18 cellular contexts compared by ENCODE assay signal in the genomic region with DNA sequence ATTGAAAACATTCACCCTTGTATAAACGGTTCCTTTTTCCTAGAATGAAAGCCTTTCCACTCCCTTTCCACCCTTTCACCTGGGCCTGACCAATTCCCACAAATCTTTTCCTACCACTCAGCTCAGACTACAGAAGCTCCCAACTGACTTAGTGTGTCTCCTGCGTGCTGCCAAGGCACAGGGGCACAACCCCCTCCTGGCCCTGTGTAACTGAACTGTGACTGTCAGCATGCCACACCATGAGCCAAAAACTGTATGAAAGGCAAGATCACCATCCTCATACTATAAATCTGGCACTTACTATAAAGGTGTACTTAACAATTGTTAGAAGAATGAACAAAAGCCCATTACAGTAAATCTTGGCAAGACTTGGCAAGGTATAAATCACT. TPM values are rescaled to one million over a fixed set of nuclear protein-coding genes. Genes with fewer than 3 reads are reported as not detected.
DNase-seq lines count a peak whose midpoint lies in the region; ATAC-seq, FAIRE-seq and TF ChIP-seq lines count a peak whose summit lies in the region.
"Had no signal": no experiment of that assay in that cellular context is flagged by ENCODE, and none has a peak within 500 bp of the region (broad histone marks: within the 10 kb centered on the region; RNA-seq: fewer than 3 reads in every experiment).

No MANE protein-coding gene starts in this region.

- H3K9ac ChIP-seq in endothelial cell of umbilical vein (replicated peaks; ENCODE audit: extremely low read depth, insufficient read depth, low read length) (no peak overlapping the region), parathyroid adenoma (no peak overlapping the region)

- no peaks in the 10 kb centered on the region for H3K9me3 Mint-ChIP-seq in activated CD4-positive, alpha-beta T cell treated with anti-CD3 and anti-CD28 coated beads, Interleukin-2, amount 10 ng/mL, durations not matched to agents 24 days and 14 days
- H3K9me3 Mint-ChIP-seq: CD8-positive, alpha-beta memory T cell; IgD-negative memory B cell had no signal

- peaks cover 14% of the 10 kb centered on the region for H3K79me2 ChIP-seq in endothelial cell of umbilical vein (ENCODE audit: control insufficient read depth, insufficient read depth, low read length)
- H3K79me2 ChIP-seq in parathyroid adenoma = peaks cover 2% of the 10 kb centered on the region

- H4K20me1 ChIP-seq in endothelial cell of umbilical vein (replicated peaks; ENCODE audit: control insufficient read depth, extremely low read depth, insufficient read depth, low read length) = no peaks in the 10 kb centered on the region

- CTCF ChIA-PET in endothelial cell of umbilical vein (lab: Charles Lee) = interaction anchor here (2.0 kb wide), 1 partner anchor 15 kb away, joined by 4 read pairs; no protein-coding TSS in a partner anchor

- POLR2A ChIA-PET in endothelial cell of umbilical vein (lab: Charles Lee) = no interaction called here

- H3K4me2 ChIP-seq in endothelial cell of umbilical vein (ENCODE audit: insufficient read depth, low read length) = peak overlapping the region; percentile 63
- H3K4me2 ChIP-seq in parathyroid adenoma (ENCODE audit: low read length) = peak overlapping the region; percentile 71

- H3K27ac Mint-ChIP-seq in activated CD4-positive, alpha-beta T cell treated with anti-CD3 and anti-CD28 coated beads, Interleukin-2, amount 10 ng/mL, durations not matched to agents 24 days and 14 days = peak overlapping the region; percentile 72
- H3K27ac Mint-ChIP-seq: IgD-negative memory B cell had no signal

- dilution Hi-C loops in endothelial cell of umbilical vein (cut with MboI; ENCODE audit: extremely low pct_ligation_motif_present, low sequenced_read_pairs) = no loop called here

- H3K4me3 Mint-ChIP-seq in activated CD4-positive, alpha-beta T cell treated with anti-CD3 and anti-CD28 coated beads, Interleukin-2, amount 10 ng/mL, durations not matched to agents 24 days and 14 days = peak overlapping the region; percentile 12
- H3K4me3 Mint-ChIP-seq: IgD-negative memory B cell had no signal

- peak overlapping the region; percentile 71 for H3K27ac ChIP-seq in RWPE2 (ENCODE audit: poor library complexity, severe bottlenecking)
- peak overlapping the region; percentile 30 for H3K27ac ChIP-seq in endothelial cell of umbilical vein (ENCODE audit: insufficient read depth, low read depth, low read length)
- peak overlapping the region; percentile 63 for H3K27ac ChIP-seq in parathyroid adenoma
- H3K27ac ChIP-seq: SK-N-MC, spleen had no signal

- no peaks in the 10 kb centered on the region for H3K27me3 Mint-ChIP-seq in activated CD4-positive, alpha-beta T cell treated with anti-CD3 and anti-CD28 coated beads, Interleukin-2, amount 10 ng/mL, durations not matched to agents 24 days and 14 days
- H3K27me3 Mint-ChIP-seq: CD8-positive, alpha-beta memory T cell; IgD-negative memory B cell had no signal

- H3K36me3 ChIP-seq in RWPE2 (ENCODE audit: low read depth) (peaks cover 74% of the 10 kb centered on the region), endothelial cell of umbilical vein (ENCODE audit: control insufficient read depth in 2 of 2, extremely low read depth in 1 of 2, insufficient read depth in 2 of 2, low read length in 2 of 2) (peaks cover 24 to 27% of the 10 kb centered on the region in 2 experiments), parathyroid adenoma (ENCODE audit: control insufficient read depth, insufficient read depth, low read length) (no peaks in the 10 kb centered on the region)

- no peaks in the 10 kb centered on the region for H3K27me3 ChIP-seq in RWPE2 (ENCODE audit: insufficient read depth, poor library complexity, severe bottlenecking)
- H3K27me3 ChIP-seq in endothelial cell of umbilical vein (ENCODE audit: control insufficient read depth in 2 of 2, insufficient read depth in 2 of 2, low read length in 2 of 2) = no peaks in the 10 kb centered on the region
- no peaks in the 10 kb centered on the region for H3K27me3 ChIP-seq in parathyroid adenoma (ENCODE audit: control insufficient read depth, insufficient read depth, low read length)
- H3K27me3 ChIP-seq: spleen had no signal

- ATAC-seq in RWPE2 (ENCODE audit: low read depth) = peak; percentile 19; the same call in 2 of the 3 replicates
- ATAC-seq: left lobe of liver; stimulated activated naive CD8-positive, alpha-beta T cell treated with anti-CD3 and anti-CD28 coated beads, Interleukin-15, Interleukin-2, amounts not matched to agents 100 U/mL and 50 U/mL, for 24 hours had no signal

- H3K4me1 ChIP-seq in RWPE2 (ENCODE audit: insufficient read depth, poor library complexity, severe bottlenecking) (peaks cover 14% of the 10 kb centered on the region), endothelial cell of umbilical vein (ENCODE audit: control insufficient read depth, extremely low read depth, insufficient read depth, low read length) (peaks cover 12% of the 10 kb centered on the region), parathyroid adenoma (peaks cover 16% of the 10 kb centered on the region)

- H3K36me3 Mint-ChIP-seq in activated CD4-positive, alpha-beta T cell treated with anti-CD3 and anti-CD28 coated beads, Interleukin-2, amount 10 ng/mL, durations not matched to agents 24 days and 14 days (ENCODE audit: low read depth) = peaks cover 76% of the 10 kb centered on the region

- no peak for DNase-seq in activated CD4-positive, alpha-beta T cell treated with anti-CD3 and anti-CD28 coated beads, Interleukin-2, amount 10 ng/mL, durations not matched to agents 24 days and 14 days
- DNase-seq in activated CD4-positive, alpha-beta T cell treated with anti-CD3 and anti-CD28 coated beads for 4 hours = no peak
- no peak for DNase-seq in RWPE2 (ENCODE audit: low spot score)
- no peak for DNase-seq in endothelial cell of umbilical vein (ENCODE audit: low read depth, low spot score)
- DNase-seq in retina = no peak
- DNase-seq in SIG-M5 treated with dmso at 0.1 percent for 504 hours (lab: John Stamatoyannopoulos, UW; ENCODE audit: unreplicated experiment) = no peak
- no peak for DNase-seq in AG08395 (ENCODE audit: low spot score)
- DNase-seq: activated gamma-delta T cell treated with Interleukin-2 at 50 U/mL for 16 hours; CD8-positive, alpha-beta memory T cell; MV-4-11; NCI-H2029; spleen; stimulated activated naive CD8-positive, alpha-beta T cell treated with anti-CD3 and anti-CD28 coated beads, Interleukin-15, Interleukin-2, amounts not matched to agents 100 U/mL and 50 U/mL, for 24 hours had no signal

- no peaks in the 10 kb centered on the region for H3K9me1 ChIP-seq in endothelial cell of umbilical vein (replicated peaks; ENCODE audit: control insufficient read depth, extremely low read depth, insufficient read depth, low read length)

- no peak overlapping the region for H3K4me3 ChIP-seq in RWPE2 (ENCODE audit: severe bottlenecking)
- H3K4me3 ChIP-seq in endothelial cell of umbilical vein (replicated peaks in 1 of 3; ENCODE audit: insufficient read depth in 1 of 3, low read depth in 1 of 3, low read length in 3 of 3) = no peak overlapping the region
- peak overlapping the region; percentile 29 for H3K4me3 ChIP-seq in parathyroid adenoma (ENCODE audit: low read depth, low read length)
- H3K4me3 ChIP-seq: SK-N-MC, spleen had no signal

- TF ChIP-seq POLR2A in endothelial cell of umbilical vein (IDR thresholded peaks at IDR 0.05; ENCODE audit: low read depth, low read length) = no peak

- H2AFZ ChIP-seq in endothelial cell of umbilical vein (ENCODE audit: low read depth, low read length) = no peak overlapping the region
- H2AFZ ChIP-seq in parathyroid adenoma = no peak overlapping the region

- FAIRE-seq in endothelial cell of umbilical vein (lab: Jason Lieb, UNC) = no peak
- FAIRE-seq: A204.1 had no signal

- BruUV-seq in endothelial cell of umbilical vein (replicated peaks; lab: Mats Ljungman, UMichigan) = no TSS peak

- H3K4me1 Mint-ChIP-seq in activated CD4-positive, alpha-beta T cell treated with anti-CD3 and anti-CD28 coated beads, Interleukin-2, amount 10 ng/mL, durations not matched to agents 24 days and 14 days = peaks cover 24% of the 10 kb centered on the region

- H3K9me3 ChIP-seq in RWPE2 (ENCODE audit: severe bottlenecking) (no peaks in the 10 kb centered on the region), endothelial cell of umbilical vein (replicated peaks; ENCODE audit: control insufficient read depth, insufficient read depth, low read length) (no peaks in the 10 kb centered on the region), parathyroid adenoma (ENCODE audit: control insufficient read depth, low read length) (no peaks in the 10 kb centered on the region)
- H3K9me3 ChIP-seq: spleen had no signal

- intact Hi-C loops in activated CD4-positive, alpha-beta T cell treated with anti-CD3 and anti-CD28 coated beads, Interleukin-2, amount 10 ng/mL, durations not matched to agents 24 days and 14 days (cut with micrococcal nuclease) = no loop called here
- intact Hi-C loops in endothelial cell of umbilical vein (cut with micrococcal nuclease) = no loop called here

- TF ChIP-seq CTCF in RWPE2 (IDR thresholded peaks at IDR 0.05; ENCODE audit: poor library complexity, severe bottlenecking) = no peak
- no peak for TF ChIP-seq CTCF in endothelial cell of umbilical vein (IDR thresholded peaks at IDR 0.05; ENCODE audit: extremely low read depth in 1 of 2, insufficient read depth in 1 of 2, low read depth in 1 of 2, low read length in 2 of 2)
- no peak for TF ChIP-seq CTCF in parathyroid adenoma (IDR thresholded peaks at IDR 0.05)

RNA-seq across cellular contexts. Expression of a gene that starts 11.5 kb away (rescaled TPM):
- total RNA-seq in activated CD4-positive, alpha-beta T cell treated with anti-CD3 and anti-CD28 coated beads, Interleukin-2, amount 10 ng/mL, durations not matched to agents 24 days and 14 days = 84.9 and 90.9 TPM in 2 replicates
- 36.1 and 41.6 TPM in 2 replicates for total RNA-seq in endothelial cell of umbilical vein
- 5.1 and 5.6 TPM in 2 replicates for polyA plus RNA-seq in endothelial cell of umbilical vein
- 8.6 and 9.1 TPM in 2 replicates for polyA plus RNA-seq in endothelial cell of umbilical vein (2011; cell fraction: cytosol; rRNA removed)
- polyA plus RNA-seq in endothelial cell of umbilical vein (2011; cell fraction: nucleus; rRNA removed) = 36.4 and 53.0 TPM in 2 replicates
- 27.1 and 39.0 TPM in 2 replicates for polyA plus RNA-seq in endothelial cell of umbilical vein (2012)
- polyA minus RNA-seq in endothelial cell of umbilical vein = 25.4 and 27.6 TPM in 2 replicates
- 26.7 TPM for polyA minus RNA-seq in endothelial cell of umbilical vein (2011; cell fraction: cytosol; rRNA and poly(A)+ RNA removed)
- polyA minus RNA-seq in endothelial cell of umbilical vein (2011; cell fraction: nucleus; rRNA and poly(A)+ RNA removed) = 35.3 and 54.0 TPM in 2 replicates

RNA-seq across cellular contexts. Expression of a gene that starts 12.1 kb away (rescaled TPM):
- 26.9 and 27.5 TPM in 2 replicates for total RNA-seq in activated CD4-positive, alpha-beta T cell treated with anti-CD3 and anti-CD28 coated beads, Interleukin-2, amount 10 ng/mL, durations not matched to agents 24 days and 14 days
- total RNA-seq in endothelial cell of umbilical vein = 8.7 and 12.0 TPM in 2 replicates
- 1.2 and 1.3 TPM in 2 replicates for polyA plus RNA-seq in endothelial cell of umbilical vein
- polyA plus RNA-seq in endothelial cell of umbilical vein (2011; cell fraction: cytosol; rRNA removed) = 2.7 and 3.7 TPM in 2 replicates
- 2.2 and 3.7 TPM in 2 replicates for polyA plus RNA-seq in endothelial cell of umbilical vein (2011; cell fraction: nucleus; rRNA removed)
- polyA plus RNA-seq in endothelial cell of umbilical vein (2012) = 3.3 and 10.0 TPM in 2 replicates
- 1.2 and 1.4 TPM in 2 replicates for polyA minus RNA-seq in endothelial cell of umbilical vein
- 4.8 TPM for polyA minus RNA-seq in endothelial cell of umbilical vein (2011; cell fraction: cytosol; rRNA and poly(A)+ RNA removed)
- polyA minus RNA-seq in endothelial cell of umbilical vein (2011; cell fraction: nucleus; rRNA and poly(A)+ RNA removed) = 7.3 and 12.5 TPM in 2 replicates

RNA-seq across cellular contexts. Expression of a gene that starts 20.1 kb away (rescaled TPM):
- 226 and 234 TPM in 2 replicates for total RNA-seq in activated CD4-positive, alpha-beta T cell treated with anti-CD3 and anti-CD28 coated beads, Interleukin-2, amount 10 ng/mL, durations not matched to agents 24 days and 14 days
- 130 and 132 TPM in 2 replicates for total RNA-seq in endothelial cell of umbilical vein
- polyA plus RNA-seq in endothelial cell of umbilical vein = 25.0 and 32.8 TPM in 2 replicates
- polyA plus RNA-seq in endothelial cell of umbilical vein (2011; cell fraction: cytosol; rRNA removed) = 45.8 and 47.2 TPM in 2 replicates
- 114 and 123 TPM in 2 replicates for polyA plus RNA-seq in endothelial cell of umbilical vein (2011; cell fraction: nucleus; rRNA removed)
- polyA plus RNA-seq in endothelial cell of umbilical vein (2012) = 93.9 and 138 TPM in 2 replicates
- 93.5 and 131 TPM in 2 replicates for polyA minus RNA-seq in endothelial cell of umbilical vein
- 107 TPM for polyA minus RNA-seq in endothelial cell of umbilical vein (2011; cell fraction: cytosol; rRNA and poly(A)+ RNA removed)
- polyA minus RNA-seq in endothelial cell of umbilical vein (2011; cell fraction: nucleus; rRNA and poly(A)+ RNA removed) = 115 and 173 TPM in 2 replicates
